Comparison of ENCODE assay signal across 11 cellular contexts in genomic region chr5:68268363-68269130, GRCh38. TPM values are rescaled to one million over a fixed set of nuclear protein-coding genes. Genes with fewer than 3 reads are reported as not detected.
DNase-seq lines count a peak whose midpoint lies in the region; ATAC-seq and TF ChIP-seq lines count a peak whose summit lies in the region.
"Had no signal": no experiment of that assay in that cellular context is flagged by ENCODE, and none has a peak within 500 bp of the region (broad histone marks: within the 10 kb centered on the region; RNA-seq: fewer than 3 reads in every experiment).

No MANE protein-coding gene starts in this region.

- H3K79me2 ChIP-seq in neural progenitor cell (ENCODE audit: low read depth), result peaks cover 14% of the 10 kb centered on the region

- DNase-seq in CD4-positive, alpha-beta memory T cell, result no peak
- DNase-seq in adipocyte (ENCODE audit: low read depth), result no peak
- DNase-seq in neural progenitor cell (ENCODE audit: low spot score), result no peak
- no peak for DNase-seq in HEK293T (ENCODE audit: extremely low spot score)
- no peak for DNase-seq in SHP77 treated with DMSO at 0.1 percent for 48 hours (lab: John Stamatoyannopoulos, UW)
- no peak for DNase-seq in KG1 (lab: John Stamatoyannopoulos, UW)
- DNase-seq: activated CD4-positive, alpha-beta T cell treated with anti-CD3 and anti-CD28 coated beads for 48 hours; DMS79; stimulated activated CD4-positive, alpha-beta T cell treated with anti-CD3 and anti-CD28 coated beads, Interleukin-15, amount 100 ng/mL, for 24 hours had no signal

- no peaks in the 10 kb centered on the region for H3K27me3 ChIP-seq in CD4-positive, alpha-beta memory T cell (ENCODE audit: insufficient read depth, low read length)
- no peaks in the 10 kb centered on the region for H3K27me3 ChIP-seq in adipocyte (replicated peaks; ENCODE audit: control insufficient read depth, insufficient read depth, low read length)
- H3K27me3 ChIP-seq in neural progenitor cell, result no peaks in the 10 kb centered on the region

- H3K4me1 Mint-ChIP-seq in CD4-positive, alpha-beta memory T cell, result peaks cover 74 to 96% (median 84%) of the 10 kb centered on the region in 4 donors
- H3K4me1 Mint-ChIP-seq in neural progenitor cell, result peaks cover 47% of the 10 kb centered on the region

- H3K36me3 ChIP-seq in CD4-positive, alpha-beta memory T cell (ENCODE audit: insufficient read depth, low read length), result no peaks in the 10 kb centered on the region
- H3K36me3 ChIP-seq in adipocyte (ENCODE audit: control insufficient read depth, insufficient read depth, low read length, severe bottlenecking), result peaks cover 10% of the 10 kb centered on the region
- no peaks in the 10 kb centered on the region for H3K36me3 ChIP-seq in neural progenitor cell

- CTCF ChIA-PET in CD4-positive, alpha-beta memory T cell (lab: Charles Lee; ENCODE audit: partially characterized antibody), result interaction anchor here (0.9 to 9.6 kb wide), 8 partner anchors 10 to 1022 kb away, joined by 3 to 124 read pairs (median 13); partner anchors contain the start of gene PIK3R1
- CTCF ChIA-PET in HEK293T (lab: Yijun Ruan, JAX), result no interaction called here

- ATAC-seq in GM21786 (IDR thresholded peaks at IDR 0.05; ENCODE audit: unreplicated experiment), result peak; percentile 38
- no peak for ATAC-seq in GM21526 (IDR thresholded peaks at IDR 0.05; ENCODE audit: low FRiP score, unreplicated experiment)

- no peak for TF ChIP-seq CTCF in neural progenitor cell (IDR thresholded peaks at IDR 0.05)

- peaks cover 29% of the 10 kb centered on the region for H4K20me1 ChIP-seq in neural progenitor cell (ENCODE audit: low read depth)

- H3K9me3 Mint-ChIP-seq in CD4-positive, alpha-beta memory T cell, result no peaks in the 10 kb centered on the region
- H3K9me3 Mint-ChIP-seq in neural progenitor cell, result peaks cover 7% of the 10 kb centered on the region

- peak overlapping the region; percentile 62 to 96 (median 83) for H3K27ac Mint-ChIP-seq in CD4-positive, alpha-beta memory T cell
- H3K27ac Mint-ChIP-seq in neural progenitor cell, result no peak overlapping the region

- peaks cover 99% of the 10 kb centered on the region for H3K4me1 ChIP-seq in CD4-positive, alpha-beta memory T cell (ENCODE audit: insufficient read depth, low read length)
- H3K4me1 ChIP-seq in adipocyte (ENCODE audit: control insufficient read depth, insufficient read depth, low read length) (peaks cover 99% of the 10 kb centered on the region), neural progenitor cell (peaks cover 35% of the 10 kb centered on the region)

- POLR2A ChIA-PET in CD4-positive, alpha-beta memory T cell (lab: Charles Lee; ENCODE audit: partially characterized antibody), result interaction anchor here (1.1 to 12.9 kb wide), 5 partner anchors 13 to 1102 kb away, joined by 3 to 179 read pairs (median 3); partner anchors contain the start of gene PIK3R1
- POLR2A ChIA-PET in HEK293T (lab: Yijun Ruan, JAX), result no interaction called here

- no peak overlapping the region for H2AFZ ChIP-seq in neural progenitor cell (replicated peaks)

- no peaks in the 10 kb centered on the region for H3K9me3 ChIP-seq in CD4-positive, alpha-beta memory T cell (ENCODE audit: control insufficient read depth in 1 of 2, low read length in 2 of 2)
- H3K9me3 ChIP-seq in adipocyte (ENCODE audit: control insufficient read depth, low read length) (no peaks in the 10 kb centered on the region), neural progenitor cell (ENCODE audit: low read depth) (no peaks in the 10 kb centered on the region)

- intact Hi-C loops in CD4-positive, alpha-beta memory T cell (cut with micrococcal nuclease), result loop anchor here (2.0 kb wide), 1 partner anchor 14 kb away; no protein-coding TSS in a partner anchor

- no peaks in the 10 kb centered on the region for H3K27me3 Mint-ChIP-seq in CD4-positive, alpha-beta memory T cell
- H3K27me3 Mint-ChIP-seq in neural progenitor cell (ENCODE audit: insufficient read depth, low read depth), result no peaks in the 10 kb centered on the region

- H3K4me3 Mint-ChIP-seq in CD4-positive, alpha-beta memory T cell, result peak overlapping the region; percentile 4 to 90 (median 72)
- H3K4me3 Mint-ChIP-seq in neural progenitor cell, result no peak overlapping the region

- peaks cover 3 to 4% of the 10 kb centered on the region in 2 donors for H3K36me3 Mint-ChIP-seq in CD4-positive, alpha-beta memory T cell
- peaks cover 21% of the 10 kb centered on the region for H3K36me3 Mint-ChIP-seq in neural progenitor cell

- peak overlapping the region; percentile 75 for H3K9ac ChIP-seq in adipocyte (ENCODE audit: low read length)
- H3K9ac ChIP-seq in neural progenitor cell, result no peak overlapping the region

- no peak overlapping the region for H3K4me3 ChIP-seq in CD4-positive, alpha-beta memory T cell (ENCODE audit: low read length in 2 of 2)
- H3K4me3 ChIP-seq in adipocyte (ENCODE audit: low read length) (peak overlapping the region; percentile 46), neural progenitor cell (no peak overlapping the region)

- H3F3A ChIP-seq in neural progenitor cell (ENCODE audit: low read depth), result peaks cover 7% of the 10 kb centered on the region

- H3K4me2 ChIP-seq in neural progenitor cell, result peak overlapping the region; percentile 64

- peak overlapping the region; percentile 22 for H3K27ac ChIP-seq in CD4-positive, alpha-beta memory T cell (ENCODE audit: low read depth, low read length)
- H3K27ac ChIP-seq in neural progenitor cell, result no peak overlapping the region

TF ChIP-seq in HEK293T, 16 proteins besides CTCF, POLR2A, EP300 and RAD21:
- TF ChIP-seq FOXM1 (IDR thresholded peaks at IDR 0.05; ENCODE audit: borderline replicate concordance), result no peak
- no peak for TF ChIP-seq ARNT (IDR thresholded peaks at IDR 0.05)
- no peak for TF ChIP-seq ZNF384 (IDR thresholded peaks at IDR 0.05)

RNA-seq across cellular contexts. Expression of gene PIK3R1, which starts 53.0 kb away (rescaled TPM):
- 100 to 1,000 TPM; 151 to 152 TPM for total RNA-seq in CD4-positive, alpha-beta memory T cell
- polyA plus RNA-seq in CD4-positive, alpha-beta memory T cell, result 10 to 100 TPM; 92.6 to 98.3 TPM
- total RNA-seq in neural progenitor cell (ENCODE audit: low replicate concordance), result 19.7 and 24.2 TPM in 2 replicates
